ENCODE assay signal across 10 cellular contexts in the genomic region with DNA sequence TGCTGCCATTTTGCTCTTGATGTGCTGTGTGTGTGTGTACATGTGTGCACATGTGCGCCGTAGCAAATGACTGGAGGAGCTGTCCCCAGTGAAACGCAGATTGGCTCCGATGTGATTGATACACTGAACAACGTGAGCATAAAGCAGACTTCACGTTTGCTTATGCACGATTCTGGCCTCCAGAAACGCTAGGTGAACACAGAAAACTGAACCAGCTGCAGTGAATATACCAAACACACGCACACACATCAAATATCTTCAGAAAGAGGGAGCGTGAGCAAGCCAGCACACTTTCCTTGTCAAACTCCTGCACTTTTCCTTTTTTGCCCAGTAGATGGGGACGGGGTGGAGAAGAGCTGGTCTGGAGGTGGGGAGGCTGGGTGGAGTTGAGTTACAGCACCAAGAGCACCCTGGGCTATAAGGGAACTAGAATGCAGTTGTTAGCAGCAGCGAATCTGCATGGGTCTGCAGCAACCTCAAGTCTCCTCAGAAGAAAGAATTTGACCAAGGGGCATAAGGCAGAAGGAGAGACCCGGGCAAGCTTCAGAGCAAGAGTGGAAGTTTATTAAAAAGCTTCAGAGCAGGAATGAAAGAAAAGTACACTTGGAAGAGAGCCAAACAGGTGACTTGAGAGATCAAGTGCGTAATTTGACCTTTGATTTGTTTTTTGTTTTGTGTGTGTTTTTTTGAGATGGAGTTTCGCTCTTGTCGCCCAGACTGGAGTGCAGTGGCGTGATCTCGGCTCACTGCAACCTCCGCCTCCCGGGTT.
DNase-seq lines count a peak whose midpoint lies in the region; ATAC-seq and TF ChIP-seq lines count a peak whose summit lies in the region.
"Had no signal": no experiment of that assay in that cellular context is flagged by ENCODE, and none has a peak within 500 bp of the region (broad histone marks: within the 10 kb centered on the region; RNA-seq: fewer than 3 reads in every experiment).

No MANE protein-coding gene starts in this region.

- H3K4me1 ChIP-seq in duodenal mucosa (ENCODE audit: control insufficient read depth in 1 of 2, insufficient read depth in 2 of 2, low read length in 2 of 2) = peaks cover 12 to 13% of the 10 kb centered on the region in 2 donors
- H3K4me1 ChIP-seq: adrenal gland had no signal

- H3K36me3 ChIP-seq in duodenal mucosa (ENCODE audit: control insufficient read depth in 1 of 2, insufficient read depth in 2 of 2, low read length in 2 of 2) = no peaks in the 10 kb centered on the region
- H3K36me3 ChIP-seq: adrenal gland, heart left ventricle had no signal

- peaks cover 0 to 1% of the 10 kb centered on the region in 2 donors for H3K9me3 Mint-ChIP-seq in effector memory CD8-positive, alpha-beta T cell
- peaks cover 2% of the 10 kb centered on the region for H3K9me3 Mint-ChIP-seq in CD4-positive, alpha-beta T cell
- H3K9me3 Mint-ChIP-seq: activated B cell treated with CpG ODN at 0.5 μM for 24 hours had no signal

- no peak overlapping the region for H3K9ac ChIP-seq in duodenal mucosa (ENCODE audit: low read depth in 1 of 2, low read length in 2 of 2)

- no peak overlapping the region for H3K27ac Mint-ChIP-seq in effector memory CD8-positive, alpha-beta T cell
- H3K27ac Mint-ChIP-seq in CD4-positive, alpha-beta T cell = no peak overlapping the region
- H3K27ac Mint-ChIP-seq: activated B cell treated with CpG ODN at 0.5 μM for 24 hours had no signal

- H3K4me3 ChIP-seq in duodenal mucosa (ENCODE audit: low read depth in 1 of 2, low read length in 2 of 2) = peak overlapping the region; percentile 54 to 60
- H3K4me3 ChIP-seq in retinal pigment epithelial cell (ENCODE audit: low read length) = no peak overlapping the region
- H3K4me3 ChIP-seq: adrenal gland, heart left ventricle had no signal

- no peaks in the 10 kb centered on the region for H3K27me3 Mint-ChIP-seq in effector memory CD8-positive, alpha-beta T cell
- no peaks in the 10 kb centered on the region for H3K27me3 Mint-ChIP-seq in CD4-positive, alpha-beta T cell
- H3K27me3 Mint-ChIP-seq: activated B cell treated with CpG ODN at 0.5 μM for 24 hours had no signal

- intact Hi-C loops in CD4-positive, alpha-beta T cell (cut with DNase I, micrococcal nuclease) = no loop called here

- H3K9me3 ChIP-seq in duodenal mucosa (ENCODE audit: control insufficient read depth in 1 of 2, low read length in 2 of 2) = no peaks in the 10 kb centered on the region
- no peaks in the 10 kb centered on the region for H3K9me3 ChIP-seq in CD4-positive, alpha-beta T cell (ENCODE audit: control insufficient read depth, low read length)
- H3K9me3 ChIP-seq: adrenal gland had no signal

- CTCF ChIA-PET in CD4-positive, alpha-beta T cell (lab: Charles Lee) = no interaction called here

- POLR2A ChIA-PET in CD4-positive, alpha-beta T cell (lab: Charles Lee) = no interaction called here

- H3K4me3 Mint-ChIP-seq in effector memory CD8-positive, alpha-beta T cell = no peak overlapping the region
- no peak overlapping the region for H3K4me3 Mint-ChIP-seq in CD4-positive, alpha-beta T cell
- H3K4me3 Mint-ChIP-seq: activated B cell treated with CpG ODN at 0.5 μM for 24 hours had no signal

- H3K27me3 ChIP-seq in duodenal mucosa (ENCODE audit: control insufficient read depth in 1 of 2, insufficient read depth in 2 of 2, low read length in 2 of 2) = no peaks in the 10 kb centered on the region
- H3K27me3 ChIP-seq in CD4-positive, alpha-beta T cell (ENCODE audit: control insufficient read depth, insufficient read depth, low read length) = no peaks in the 10 kb centered on the region
- H3K27me3 ChIP-seq: adrenal gland, heart left ventricle had no signal

- no peak for ATAC-seq in effector memory CD8-positive, alpha-beta T cell (replicated peaks)
- no peak for ATAC-seq in CD4-positive, alpha-beta T cell (ENCODE audit: poor library complexity)

- H3K36me3 Mint-ChIP-seq in effector memory CD8-positive, alpha-beta T cell (ENCODE audit: insufficient read depth) = no peaks in the 10 kb centered on the region
- H3K36me3 Mint-ChIP-seq in CD4-positive, alpha-beta T cell (ENCODE audit: low read depth) = no peaks in the 10 kb centered on the region

- no peaks in the 10 kb centered on the region for H3K4me1 Mint-ChIP-seq in effector memory CD8-positive, alpha-beta T cell (ENCODE audit: low read depth in 2 of 2)
- H3K4me1 Mint-ChIP-seq in CD4-positive, alpha-beta T cell (ENCODE audit: low read depth) = no peaks in the 10 kb centered on the region
- H3K4me1 Mint-ChIP-seq: activated B cell treated with CpG ODN at 0.5 μM for 24 hours had no signal

- DNase-seq in HK-2 (ENCODE audit: unreplicated experiment) (peak; percentile 0), NCI-H2227 (lab: John Stamatoyannopoulos, UW; ENCODE audit: unreplicated experiment) (peak; percentile 46), retinal pigment epithelial cell (ENCODE audit: low read depth) (no peak), mucosa of gallbladder (ENCODE audit: low spot score) (no peak)
- no peak for DNase-seq in effector memory CD8-positive, alpha-beta T cell
- DNase-seq in CD4-positive, alpha-beta T cell = no peak
- DNase-seq: activated B cell treated with CpG ODN at 0.5 μM for 24 hours had no signal

- peak; percentile 40 for TF ChIP-seq CTCF in retinal pigment epithelial cell (conservative IDR thresholded peaks at IDR 0.05; ENCODE audit: low read depth, low read length)
- no peak for TF ChIP-seq CTCF in CD4-positive, alpha-beta T cell (IDR thresholded peaks at IDR 0.05)

- H3K27ac ChIP-seq in duodenal mucosa (ENCODE audit: low read depth, low read length) = no peak overlapping the region
- H3K27ac ChIP-seq in CD4-positive, alpha-beta T cell (ENCODE audit: low read depth, low read length) = no peak overlapping the region
- H3K27ac ChIP-seq: heart left ventricle had no signal

Comparison
In these comparisons a context has a peak if more than half of its experiments do, and no peak if none do; other contexts are left out.
1. DNase-seq: peak in HK-2 (single experiment) and NCI-H2227 (single experiment); none in retinal pigment epithelial cell (single experiment), effector memory CD8-positive, alpha-beta T cell (0 of 3), mucosa of gallbladder (single experiment) and CD4-positive, alpha-beta T cell (0 of 10).